16 cellular contexts compared by ENCODE assay signal in genomic region chr3:116391296-116392201, GRCh38. TPM values are rescaled to one million over a fixed set of nuclear protein-coding genes. Genes with fewer than 3 reads are reported as not detected.
"Had no signal": no experiment of that assay in that cellular context is flagged by ENCODE, and none has a peak within 500 bp of the region (broad histone marks: within the 10 kb centered on the region; RNA-seq: fewer than 3 reads in every experiment).

No MANE protein-coding gene starts in this region.

- H2AFZ ChIP-seq: parathyroid adenoma had no signal

- H3K9me3 ChIP-seq: prostate gland, thoracic aorta, transverse colon had no signal

- H3K4me1 ChIP-seq: foreskin keratinocyte, parathyroid adenoma, prostate gland, stomach had no signal

- ATAC-seq: foreskin keratinocyte, left colon, natural killer cell had no signal

- DNase-seq: foreskin keratinocyte; immature natural killer cell; left colon; natural killer cell; nucleus accumbens; stimulated activated CD4-positive, alpha-beta T cell treated with anti-CD3 and anti-CD28 coated beads, Interleukin-2, amount 100 ng/mL, for 24 hours; stimulated activated CD4-positive, alpha-beta T cell treated with anti-CD3 and anti-CD28 coated beads, Interleukin-4, amount 100 ng/mL, for 4 hours; stimulated activated naive CD4-positive, alpha-beta T cell; stomach; substantia nigra; transverse colon had no signal

- H3K27me3 ChIP-seq: foreskin keratinocyte, stomach, transverse colon had no signal

- FAIRE-seq: keratinocyte, urothelium cell line had no signal

- H3K79me2 ChIP-seq: parathyroid adenoma had no signal

- H3K36me3 ChIP-seq: prostate gland, stomach, thoracic aorta, transverse colon had no signal

- H3K9ac ChIP-seq: parathyroid adenoma had no signal

- H3K27ac ChIP-seq: foreskin keratinocyte, parathyroid adenoma, prostate gland, stomach, thoracic aorta, transverse colon had no signal

- H3K4me3 ChIP-seq: prostate gland, stomach, thoracic aorta, transverse colon had no signal

RNA-seq across cellular contexts. Expression of gene LSAMP, which starts 53.7 kb away (rescaled TPM):
- total RNA-seq: natural killer cell had no signal
- polyA plus RNA-seq: foreskin keratinocyte, immature natural killer cell had no signal
